8 cellular contexts compared by ENCODE assay signal in genomic region chr7:107563761-107564552, GRCh38. TPM values are rescaled to one million over a fixed set of nuclear protein-coding genes. Genes with fewer than 3 reads are reported as not detected.
DNase-seq lines count a peak whose midpoint lies in the region; ATAC-seq and TF ChIP-seq lines count a peak whose summit lies in the region.

COG5 (minus strand) TSS chr7:107563920; CDS start chr7:107563896, 24 bp downstream.
DUS4L (plus strand) TSS chr7:107563971; CDS start chr7:107567071, 3,100 bp downstream.

- H3K27ac Mint-ChIP-seq in neural crest cell (ENCODE audit: unreplicated experiment), result peak within 1 kb of the TSS; percentile 96

- H3K36me3 ChIP-seq in KOPT-K1 (ENCODE audit: insufficient read depth, low read length) (peaks cover 20% of the 10 kb centered on the region), stomach smooth muscle (ENCODE audit: control insufficient read depth in 2 of 2, insufficient read depth in 2 of 2, low read length in 2 of 2) (no peaks in the 10 kb centered on the region)

- peak within 1 kb of the TSS; percentile 82 to 91 for H3K4me3 ChIP-seq in stomach smooth muscle (ENCODE audit: low read length in 2 of 2)

- H3K4me1 ChIP-seq in stomach smooth muscle (ENCODE audit: control insufficient read depth, insufficient read depth, low read length), result peaks cover 3% of the 10 kb centered on the region

- H3K4me1 Mint-ChIP-seq in neural crest cell, result peaks cover 41% of the 10 kb centered on the region

- peak; percentile 73 for DNase-seq in EL
- DNase-seq in activated gamma-delta T cell (lab: John Stamatoyannopoulos, UW), result peak; percentile 71
- DNase-seq in fibroblast of the conjunctiva (ENCODE audit: low read depth), result peak; percentile 45
- peak; percentile 65 for DNase-seq in neural crest cell (ENCODE audit: low read depth, low spot score)

- H3K27me3 Mint-ChIP-seq in neural crest cell (ENCODE audit: low read depth), result no peaks in the 10 kb centered on the region

- peak within 1 kb of the TSS; percentile 86 for H3K4me3 Mint-ChIP-seq in neural crest cell

- peak within 1 kb of the TSS; percentile 83 to 94 for H3K9ac ChIP-seq in stomach smooth muscle (ENCODE audit: low read length in 2 of 2)

- no peak for TF ChIP-seq CTCF in neural crest cell (conservative IDR thresholded peaks at IDR 0.05)

- no peaks in the 10 kb centered on the region for H3K36me3 Mint-ChIP-seq in neural crest cell (ENCODE audit: low read depth)

- ATAC-seq in GM21825 (IDR thresholded peaks at IDR 0.05; ENCODE audit: unreplicated experiment), result peak; percentile 95

- H3K27ac ChIP-seq in KOPT-K1 (ENCODE audit: low read depth, low read length, poor library complexity, severe bottlenecking) (peak within 1 kb of the TSS; percentile 82), stomach smooth muscle (ENCODE audit: low read length) (peak within 1 kb of the TSS; percentile 77)

- no peaks in the 10 kb centered on the region for H3K9me3 Mint-ChIP-seq in neural crest cell

- H3K9me3 ChIP-seq in KOPT-K1 (ENCODE audit: insufficient read depth, low read length, poor library complexity, severe bottlenecking) (no peaks in the 10 kb centered on the region), stomach smooth muscle (ENCODE audit: control insufficient read depth in 2 of 2, low read length in 2 of 2) (no peaks in the 10 kb centered on the region)

- H3K27me3 ChIP-seq in stomach smooth muscle (ENCODE audit: control insufficient read depth in 1 of 2, insufficient read depth in 2 of 2, low read length in 2 of 2), result no peaks in the 10 kb centered on the region

- TF ChIP-seq POLR2A in Raji (IDR thresholded peaks at IDR 0.05; ENCODE audit: insufficient read depth, low read depth, low read length), result peak; percentile 95

RNA-seq across cellular contexts. Expression of gene COG5, which starts in this region (rescaled TPM):
- 26.8 and 35.1 TPM in 2 replicates for total RNA-seq in neural crest cell

RNA-seq across cellular contexts. Expression of gene DUS4L, which starts in this region (rescaled TPM):
- 12.7 and 13.2 TPM in 2 replicates for total RNA-seq in neural crest cell

Comparison
In these comparisons a context has a peak if more than half of its experiments do, and no peak if none do; other contexts are left out.
1. Peak in every context shown above with its lines: DNase-seq, ATAC-seq, H3K4me3 ChIP-seq and H3K27ac ChIP-seq.